In genomic region chr12:47219243-47219642, GRCh38 we compare ENCODE assay signal across 12 cellular contexts.
DNase-seq lines count a peak whose midpoint lies in the region; ATAC-seq and TF ChIP-seq lines count a peak whose summit lies in the region.
"Had no signal": no experiment of that assay in that cellular context is flagged by ENCODE, and none has a peak within 500 bp of the region (broad histone marks: within the 10 kb centered on the region; RNA-seq: fewer than 3 reads in every experiment).

No MANE protein-coding gene starts in this region.

- no peaks in the 10 kb centered on the region for H4K20me1 ChIP-seq in hepatocyte (ENCODE audit: insufficient read depth, poor library complexity, severe bottlenecking)

- H3K4me1 ChIP-seq in hepatocyte (ENCODE audit: insufficient read depth): peaks cover 27% of the 10 kb centered on the region

- H3K36me3 Mint-ChIP-seq in activated naive CD4-positive, alpha-beta T cell treated with anti-CD3 and anti-CD28 coated beads, Interleukin-2, amount 50 U/mL, for 72 hours: peaks cover 71 to 79% of the 10 kb centered on the region in 2 donors

- H3K4me3 ChIP-seq in AG10803 (ENCODE audit: low read length) (no peak overlapping the region), hepatocyte (no peak overlapping the region)
- H3K4me3 ChIP-seq: esophagus squamous epithelium had no signal

- peak overlapping the region; percentile 33 for H3K27ac ChIP-seq in hepatocyte
- H3K27ac ChIP-seq: C4-2B, esophagus squamous epithelium, HL-60 had no signal

- H3K4me2 ChIP-seq in hepatocyte: no peak overlapping the region

- no peaks in the 10 kb centered on the region for H3K36me3 ChIP-seq in hepatocyte (replicated peaks; ENCODE audit: insufficient read depth, low read depth)
- H3K36me3 ChIP-seq: esophagus squamous epithelium had no signal

- no peaks in the 10 kb centered on the region for H3K9me3 Mint-ChIP-seq in activated naive CD4-positive, alpha-beta T cell treated with anti-CD3 and anti-CD28 coated beads, Interleukin-2, amount 50 U/mL, for 72 hours

- DNase-seq in AG10803 (ENCODE audit: low read depth): peak; percentile 36
- DNase-seq in HT-29 (ENCODE audit: low spot score): peak; percentile 41
- DNase-seq in activated naive CD4-positive, alpha-beta T cell treated with anti-CD3 and anti-CD28 coated beads, Interleukin-2, amount 50 U/mL, for 72 hours (ENCODE audit: low spot score in 2 of 2): no peak
- DNase-seq in hepatocyte (ENCODE audit: low spot score): no peak
- no peak for DNase-seq in NCI-H1092 treated with DMSO at 0.1 percent for 48 hours (lab: John Stamatoyannopoulos, UW)
- no peak for DNase-seq in Right ventricle myocardium superior
- no peak for DNase-seq in SIG-M5 (lab: John Stamatoyannopoulos, UW)
- DNase-seq: esophagus squamous epithelium, NCI-H1417 had no signal

- H3K27ac Mint-ChIP-seq in activated naive CD4-positive, alpha-beta T cell treated with anti-CD3 and anti-CD28 coated beads, Interleukin-2, amount 50 U/mL, for 72 hours: peak overlapping the region; percentile 88 to 100

- 50% methylated on average over 3 of the region's 3 CpGs for WGBS in hepatocyte (ENCODE audit: low lambda C conversion rate, missing lambda C conversion rate)

- H3K9me2 ChIP-seq in hepatocyte (replicated peaks; ENCODE audit: insufficient read depth): no peaks in the 10 kb centered on the region

- no peaks in the 10 kb centered on the region for H3K79me2 ChIP-seq in hepatocyte

- ATAC-seq in activated naive CD4-positive, alpha-beta T cell treated with anti-CD3 and anti-CD28 coated beads, Interleukin-2, amount 50 U/mL, for 72 hours: no peak
- ATAC-seq in Right ventricle myocardium superior (ENCODE audit: poor library complexity) (no peak), GM21390 (IDR thresholded peaks at IDR 0.05; ENCODE audit: unreplicated experiment) (no peak)

- no peaks in the 10 kb centered on the region for H3K27me3 ChIP-seq in hepatocyte
- H3K27me3 ChIP-seq: esophagus squamous epithelium had no signal

- no peak overlapping the region for H2AFZ ChIP-seq in hepatocyte

- intact Hi-C loops in Right ventricle myocardium superior (cut with DNase I): no loop called here

- no peak for TF ChIP-seq CTCF in AG10803 (conservative IDR thresholded peaks at IDR 0.05; ENCODE audit: low read length)
- TF ChIP-seq CTCF in hepatocyte (IDR thresholded peaks at IDR 0.05; ENCODE audit: poor library complexity): no peak

- no peaks in the 10 kb centered on the region for H3K9me3 ChIP-seq in hepatocyte (ENCODE audit: low read depth)
- H3K9me3 ChIP-seq: esophagus squamous epithelium had no signal

Comparison
In these comparisons a context has a peak if more than half of its experiments do, and no peak if none do; other contexts are left out.
1. DNase-seq: peak in AG10803 (single experiment) and HT-29 (single experiment); none in activated naive CD4-positive, alpha-beta T cell treated with anti-CD3 and anti-CD28 coated beads, Interleukin-2, amount 50 U/mL, for 72 hours (0 of 2), hepatocyte (single experiment), NCI-H1092 treated with DMSO at 0.1 percent for 48 hours (single experiment), Right ventricle myocardium superior (single experiment) and SIG-M5 (single experiment).